In genomic region chr12:49877066-49877465, GRCh38 we compare ENCODE assay signal across 26 cellular contexts. TPM values are rescaled to one million over a fixed set of nuclear protein-coding genes. Genes with fewer than 3 reads are reported as not detected.
"Had no signal": no experiment of that assay in that cellular context is flagged by ENCODE, and none has a peak within 500 bp of the region (broad histone marks: within the 10 kb centered on the region; RNA-seq: fewer than 3 reads in every experiment).

No MANE protein-coding gene starts in this region.

- H3K4me1 ChIP-seq: ascending aorta, pancreas, stomach, testis had no signal

- ATAC-seq: left ventricle myocardium superior; pancreas; right cardiac atrium; SK-N-SH treated with all-trans-retinoic acid at 6 μM for 48 hours; stimulated activated memory B cell treated with anti-CD40 and anti-IgM and Interleukin-4, amounts not matched to agents 10 μg/mL and 1 μg/mL and 100 μg/mL, for 72 hours had no signal

- H3K79me2 ChIP-seq: hepatocyte had no signal

- H3K27ac ChIP-seq: ascending aorta, brain microvascular endothelial cell, coronary artery, hepatocyte, pancreas, skin epidermis, stomach, testis, VCaP had no signal

- H3K27ac Mint-ChIP-seq: stimulated activated memory B cell treated with anti-CD40 and anti-IgM and Interleukin-4, amounts not matched to agents 10 μg/mL and 1 μg/mL and 100 μg/mL, for 72 hours; type B pancreatic cell had no signal

- H3K4me3 ChIP-seq: ascending aorta, coronary artery, hepatocyte, pancreas, skin epidermis, stomach, testis had no signal

- H3K4me3 Mint-ChIP-seq: central memory CD8-positive, alpha-beta T cell; nephron; stimulated activated memory B cell treated with anti-CD40 and anti-IgM and Interleukin-4, amounts not matched to agents 10 μg/mL and 1 μg/mL and 100 μg/mL, for 72 hours; type B pancreatic cell had no signal

- H3K4me2 ChIP-seq: hepatocyte had no signal

- DNase-seq: activated CD4-positive, alpha-beta T cell treated with anti-CD3 and anti-CD28 coated beads for 1 hour; activated CD8-positive, alpha-beta memory T cell treated with anti-CD3 and anti-CD28 coated beads for 24 hours; activated gamma-delta T cell; activated naive CD4-positive, alpha-beta T cell treated with anti-CD3 and anti-CD28 coated beads, Interleukin-2, amount 50 U/mL, for 16 hours; activated T-cell treated with anti-CD3 and anti-CD28 coated beads, Interleukin-2, amount 50 U/mL, for 48 hours; brain microvascular endothelial cell; foreskin fibroblast; left ventricle myocardium superior; stimulated activated CD4-positive, alpha-beta T cell treated with anti-CD3 and anti-CD28 coated beads, Interleukin-2, amount 100 ng/mL, for 24 hours; stomach; testis had no signal

- H3K27me3 Mint-ChIP-seq: central memory CD8-positive, alpha-beta T cell; stimulated activated memory B cell treated with anti-CD40 and anti-IgM and Interleukin-4, amounts not matched to agents 10 μg/mL and 1 μg/mL and 100 μg/mL, for 72 hours; type B pancreatic cell had no signal

- H3K36me3 ChIP-seq: ascending aorta, brain microvascular endothelial cell, pancreas, stomach had no signal

- H3K36me3 Mint-ChIP-seq: stimulated activated memory B cell treated with anti-CD40 and anti-IgM and Interleukin-4, amounts not matched to agents 10 μg/mL and 1 μg/mL and 100 μg/mL, for 72 hours had no signal

- H3K9me3 ChIP-seq: ascending aorta, pancreas, stomach, testis had no signal

- H3K4me1 Mint-ChIP-seq: central memory CD8-positive, alpha-beta T cell; stimulated activated memory B cell treated with anti-CD40 and anti-IgM and Interleukin-4, amounts not matched to agents 10 μg/mL and 1 μg/mL and 100 μg/mL, for 72 hours had no signal

- H2AFZ ChIP-seq: hepatocyte had no signal

- H3K27me3 ChIP-seq: ascending aorta, hepatocyte, pancreas, stomach, testis had no signal

RNA-seq across cellular contexts. Expression of gene FAIM2, which starts 26.6 kb away (rescaled TPM):
- total RNA-seq: epithelial cell of proximal tubule, glomerular endothelial cell, pulmonary artery endothelial cell had no signal
